In genomic region chr6:17593246-17593645, GRCh38 we compare ENCODE assay signal across 30 cellular contexts.
"Had no signal": no experiment of that assay in that cellular context is flagged by ENCODE, and none has a peak within 500 bp of the region (broad histone marks: within the 10 kb centered on the region; RNA-seq: fewer than 3 reads in every experiment).

No MANE protein-coding gene starts in this region.

- H3K79me2 ChIP-seq: parathyroid adenoma had no signal

- H3K36me3 Mint-ChIP-seq: naive B cell; naive thymus-derived CD8-positive, alpha-beta T cell; natural killer cell treated with Interleukin-12 subunit alpha and Interleukin-12 subunit beta and Interleukin-15 and Interleukin-18, amount 100 ng/mL, for 72 hours; stimulated activated memory B cell treated with anti-CD40 and anti-IgM and Interleukin-4, amounts not matched to agents 10 μg/mL and 1 μg/mL and 100 μg/mL, for 72 hours had no signal

- H3K27ac ChIP-seq: ovary, parathyroid adenoma, psoas muscle, right lobe of liver, sigmoid colon, thoracic aorta, thyroid gland, tibial nerve, upper lobe of left lung, vagina had no signal

- H3K36me3 ChIP-seq: ovary, right lobe of liver, sigmoid colon, thoracic aorta, thyroid gland, tibial nerve, upper lobe of left lung, vagina had no signal

- H2AFZ ChIP-seq: parathyroid adenoma had no signal

- H3K9ac ChIP-seq: parathyroid adenoma had no signal

- ATAC-seq: naive thymus-derived CD8-positive, alpha-beta T cell; natural killer cell treated with Interleukin-12 subunit alpha and Interleukin-12 subunit beta and Interleukin-15 and Interleukin-18, amount 100 ng/mL, for 72 hours; psoas muscle; right lobe of liver; stimulated activated memory B cell treated with anti-CD40 and anti-IgM and Interleukin-4, amounts not matched to agents 10 μg/mL and 1 μg/mL and 100 μg/mL, for 72 hours; stimulated activated naive CD8-positive, alpha-beta T cell treated with anti-CD3 and anti-CD28 coated beads, Interleukin-15, Interleukin-2, amounts not matched to agents 100 U/mL and 50 U/mL, for 24 hours had no signal

- FAIRE-seq: small intestine, urothelium cell line had no signal

- H3K4me3 ChIP-seq: ovary, psoas muscle, right lobe of liver, sigmoid colon, thoracic aorta, thyroid gland, tibial nerve, upper lobe of left lung, vagina had no signal

- H3K27me3 Mint-ChIP-seq: naive B cell; naive thymus-derived CD8-positive, alpha-beta T cell; natural killer cell treated with Interleukin-12 subunit alpha and Interleukin-12 subunit beta and Interleukin-15 and Interleukin-18, amount 100 ng/mL, for 72 hours; progenitor cell of endocrine pancreas; stimulated activated memory B cell treated with anti-CD40 and anti-IgM and Interleukin-4, amounts not matched to agents 10 μg/mL and 1 μg/mL and 100 μg/mL, for 72 hours; stimulated activated naive CD8-positive, alpha-beta T cell treated with anti-CD3 and anti-CD28 coated beads, Interleukin-15, amount 100 ng/mL, for 72 hours had no signal

- H3K9me3 ChIP-seq: ovary, psoas muscle, right lobe of liver, sigmoid colon, thoracic aorta, thyroid gland, tibial nerve, upper lobe of left lung, vagina had no signal

- H3K27ac Mint-ChIP-seq: nephron progenitor cell; progenitor cell of endocrine pancreas; stimulated activated memory B cell treated with anti-CD40 and anti-IgM and Interleukin-4, amounts not matched to agents 10 μg/mL and 1 μg/mL and 100 μg/mL, for 72 hours had no signal

- H3K4me1 ChIP-seq: parathyroid adenoma, psoas muscle, right lobe of liver, sigmoid colon, thyroid gland, tibial nerve, upper lobe of left lung, vagina had no signal

- H3K9me3 Mint-ChIP-seq: naive B cell; naive thymus-derived CD8-positive, alpha-beta T cell; natural killer cell treated with Interleukin-12 subunit alpha and Interleukin-12 subunit beta and Interleukin-15 and Interleukin-18, amount 100 ng/mL, for 72 hours; neural crest cell; stimulated activated memory B cell treated with anti-CD40 and anti-IgM and Interleukin-4, amounts not matched to agents 10 μg/mL and 1 μg/mL and 100 μg/mL, for 72 hours; stimulated activated naive CD8-positive, alpha-beta T cell treated with anti-CD3 and anti-CD28 coated beads, Interleukin-15, amount 100 ng/mL, for 72 hours had no signal

- DNase-seq: naive B cell; naive thymus-derived CD8-positive, alpha-beta T cell; nephron progenitor cell; occipital lobe; ovary; posterior cingulate gyrus; psoas muscle; right lobe of liver; sigmoid colon; small intestine; stimulated activated CD4-positive, alpha-beta T cell treated with anti-CD3 and anti-CD28 coated beads, Interleukin-12 subunit alpha, Interleukin-12 subunit beta, amount 100 ng/mL, for 4 hours; stimulated activated CD4-positive, alpha-beta T cell treated with anti-CD3 and anti-CD28 coated beads, Interleukin-1b, Interleukin-23, amount 100 ng/mL, for 48 hours; stimulated activated CD4-positive, alpha-beta T cell treated with anti-CD3 and anti-CD28 coated beads, Interleukin-4, amount 100 ng/mL, for 1 hour; stimulated activated CD4-positive, alpha-beta T cell treated with anti-CD3 and anti-CD28 coated beads, Interleukin-4, amount 100 ng/mL, for 4 hours; stimulated activated CD8-positive, alpha-beta memory T cell treated with anti-CD3 and anti-CD28 coated beads, Interleukin-4, amount 100 ng/mL, for 48 hours; stimulated activated naive CD4-positive, alpha-beta T cell; stimulated activated naive CD8-positive, alpha-beta T cell treated with anti-CD3 and anti-CD28 coated beads, Interleukin-15, amount 100 ng/mL, for 72 hours; stimulated activated naive CD8-positive, alpha-beta T cell treated with anti-CD3 and anti-CD28 coated beads, Interleukin-15, Interleukin-2, amounts not matched to agents 100 U/mL and 50 U/mL, for 24 hours; thyroid gland; trophoblast cell; upper lobe of left lung had no signal

- H3K4me3 Mint-ChIP-seq: naive B cell; naive thymus-derived CD8-positive, alpha-beta T cell; natural killer cell treated with Interleukin-12 subunit alpha and Interleukin-12 subunit beta and Interleukin-15 and Interleukin-18, amount 100 ng/mL, for 72 hours; nephron progenitor cell; neural crest cell; stimulated activated memory B cell treated with anti-CD40 and anti-IgM and Interleukin-4, amounts not matched to agents 10 μg/mL and 1 μg/mL and 100 μg/mL, for 72 hours; stimulated activated naive CD8-positive, alpha-beta T cell treated with anti-CD3 and anti-CD28 coated beads, Interleukin-15, amount 100 ng/mL, for 72 hours had no signal

- H3K4me1 Mint-ChIP-seq: naive B cell; nephron progenitor cell; neural crest cell; stimulated activated memory B cell treated with anti-CD40 and anti-IgM and Interleukin-4, amounts not matched to agents 10 μg/mL and 1 μg/mL and 100 μg/mL, for 72 hours had no signal

- H3K27me3 ChIP-seq: ovary, right lobe of liver, sigmoid colon, thyroid gland, tibial nerve, upper lobe of left lung, vagina had no signal
